13 cellular contexts compared by ENCODE assay signal in the genomic region with DNA sequence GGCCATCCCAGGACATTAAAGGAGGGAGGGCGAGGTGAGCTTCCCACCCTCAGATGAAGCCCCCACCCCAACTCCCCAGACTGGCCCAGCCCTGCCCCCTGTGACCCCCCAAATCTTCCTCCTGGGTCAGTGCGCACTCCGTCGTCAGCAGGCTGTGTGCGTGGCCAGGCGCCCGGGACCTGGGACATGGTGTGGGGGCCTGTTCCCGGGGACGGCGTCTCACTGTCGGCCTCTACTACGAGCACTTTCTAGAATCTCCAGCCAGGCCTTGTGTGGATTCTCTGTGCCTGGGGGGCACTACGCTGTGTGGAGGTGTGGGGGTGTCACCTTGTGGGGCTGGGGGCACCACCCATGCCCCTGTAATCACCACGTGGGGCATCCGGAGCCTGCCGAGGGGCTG. TPM values are rescaled to one million over a fixed set of nuclear protein-coding genes. Genes with fewer than 3 reads are reported as not detected.
DNase-seq lines count a peak whose midpoint lies in the region; ATAC-seq, FAIRE-seq and TF ChIP-seq lines count a peak whose summit lies in the region.
"Had no signal": no experiment of that assay in that cellular context is flagged by ENCODE, and none has a peak within 500 bp of the region (broad histone marks: within the 10 kb centered on the region; RNA-seq: fewer than 3 reads in every experiment).

No MANE protein-coding gene starts in this region.

- 93 to 96% (median 96%) methylated on average over 4 to 16 of the region's 16 CpGs for WGBS in heart left ventricle, 4 donors
- 96% methylated on average over 16 of the region's 16 CpGs for WGBS in right cardiac atrium
- WGBS in pancreas, 2 donors: 45 to 56% methylated on average over 16 of the region's 16 CpGs

- H3K9me3 ChIP-seq in heart left ventricle: no peaks in the 10 kb centered on the region
- no peaks in the 10 kb centered on the region for H3K9me3 ChIP-seq in right cardiac atrium (ENCODE audit: control insufficient read depth, low read length)
- H3K9me3 ChIP-seq in pancreas: no peaks in the 10 kb centered on the region
- H3K9me3 ChIP-seq in vagina: no peaks in the 10 kb centered on the region
- no peaks in the 10 kb centered on the region for H3K9me3 ChIP-seq in effector memory CD4-positive, alpha-beta T cell (ENCODE audit: control insufficient read depth, low read length)

- peak overlapping the region in 11 of 12 donors; percentile 65 to 86 (median 77) for H3K27ac ChIP-seq in heart left ventricle
- no peak overlapping the region for H3K27ac ChIP-seq in right cardiac atrium (ENCODE audit: low read length)
- peak overlapping the region; percentile 94 to 100 (median 98) for H3K27ac ChIP-seq in pancreas
- H3K27ac ChIP-seq in vagina: peak overlapping the region; percentile 90
- H3K27ac ChIP-seq in effector memory CD4-positive, alpha-beta T cell (ENCODE audit: insufficient read depth, low read length, poor library complexity, severe bottlenecking): no peak overlapping the region

- FAIRE-seq in pancreas (lab: Jason Lieb, UNC): no peak
- FAIRE-seq: A204.1 had no signal

- H3K36me3 ChIP-seq in heart left ventricle (peaks cover 0 to 26% (median 17%) of the 10 kb centered on the region in 9 donors), pancreas (peaks cover 0 to 18% (median 16%) of the 10 kb centered on the region in 3 donors), vagina (peaks cover 0 to 14% of the 10 kb centered on the region in 2 donors)
- peaks cover 20% of the 10 kb centered on the region for H3K36me3 ChIP-seq in effector memory CD4-positive, alpha-beta T cell (ENCODE audit: control insufficient read depth, insufficient read depth, low read length)

- no peak for TF ChIP-seq POLR2A in heart left ventricle (IDR thresholded peaks at IDR 0.05)
- no peak for TF ChIP-seq POLR2A in vagina (IDR thresholded peaks at IDR 0.05)

- H3K27me3 ChIP-seq in heart left ventricle (no peaks in the 10 kb centered on the region), right cardiac atrium (ENCODE audit: control insufficient read depth, insufficient read depth) (no peaks in the 10 kb centered on the region), pancreas (no peaks in the 10 kb centered on the region), vagina (no peaks in the 10 kb centered on the region)
- H3K27me3 ChIP-seq in effector memory CD4-positive, alpha-beta T cell (replicated peaks; ENCODE audit: control insufficient read depth, insufficient read depth, low read length, poor library complexity, severe bottlenecking): no peaks in the 10 kb centered on the region

- TF ChIP-seq CTCF in heart left ventricle (IDR thresholded peaks at IDR 0.05): no peak
- TF ChIP-seq CTCF in pancreas (IDR thresholded peaks at IDR 0.05): no peak
- no peak for TF ChIP-seq CTCF in vagina (IDR thresholded peaks at IDR 0.05)

- intact Hi-C loops in heart left ventricle (cut with DNase I): no loop called here
- intact Hi-C loops in left cardiac atrium (cut with DNase I): no loop called here
- intact Hi-C loops in right cardiac atrium (cut with DNase I): no loop called here
- intact Hi-C loops in pancreas (cut with DNase I): no loop called here
- intact Hi-C loops in vagina (cut with DNase I): no loop called here

- H3K4me1 ChIP-seq in heart left ventricle (peaks cover 0 to 41% (median 29%) of the 10 kb centered on the region in 12 donors), right cardiac atrium (ENCODE audit: control insufficient read depth, insufficient read depth, low read length) (no peaks in the 10 kb centered on the region), pancreas (peaks cover 59 to 65% (median 65%) of the 10 kb centered on the region in 3 donors), vagina (peaks cover 69% of the 10 kb centered on the region)
- peaks cover 6% of the 10 kb centered on the region for H3K4me1 ChIP-seq in effector memory CD4-positive, alpha-beta T cell (ENCODE audit: control insufficient read depth, insufficient read depth, low read length, poor library complexity, severe bottlenecking)

- no peak for ATAC-seq in heart left ventricle
- no peak for ATAC-seq in left cardiac atrium
- ATAC-seq in right cardiac atrium: no peak
- ATAC-seq in pancreas: no peak
- no peak for ATAC-seq in HG02938 (IDR thresholded peaks at IDR 0.05; ENCODE audit: unreplicated experiment)

- DNase-seq in heart left ventricle: peak in 1 of 5 donors; percentile 60
- DNase-seq in left cardiac atrium: no peak
- DNase-seq in right cardiac atrium: peak in 2 of 3 donors; percentile 31 to 35
- peak in 3 of 6 donors; percentile 41 to 82 (median 61) for DNase-seq in pancreas
- no peak for DNase-seq in vagina (ENCODE audit: extremely low spot score in 2 of 2)
- no peak for DNase-seq in NCI-H2107 (lab: John Stamatoyannopoulos, UW)
- DNase-seq in effector memory CD4-positive, alpha-beta T cell: no peak
- DNase-seq: activated CD4-positive, alpha-beta T cell treated with anti-CD3 and anti-CD28 coated beads for 4 hours; NCI-H1436; NCI-H446; stimulated activated CD8-positive, alpha-beta memory T cell treated with anti-CD3 and anti-CD28 coated beads, Interleukin-4, amount 100 ng/mL, for 48 hours had no signal

- H3K4me3 ChIP-seq in heart left ventricle: no peak overlapping the region
- H3K4me3 ChIP-seq in right cardiac atrium (ENCODE audit: low read length): no peak overlapping the region
- H3K4me3 ChIP-seq in pancreas: peak overlapping the region in 2 of 4 donors; percentile 3 to 29
- no peak overlapping the region for H3K4me3 ChIP-seq in vagina
- H3K4me3 ChIP-seq in effector memory CD4-positive, alpha-beta T cell (ENCODE audit: insufficient read depth, low read depth, low read length, poor library complexity, severe bottlenecking): no peak overlapping the region

RNA-seq across cellular contexts. Expression of gene PWWP2B, which starts 9.8 kb away (rescaled TPM):
- total RNA-seq in heart left ventricle (10 to 100 TPM; 10.5 to 23.5 (median 15.3) TPM), left cardiac atrium (10 to 100 TPM; 11.8 to 12.7 TPM), right cardiac atrium (10 to 100 TPM in 2 of 4 donors, 1 to 10 TPM in 2; 7.0 to 10.6 (median 9.6) TPM), pancreas (10 to 100 TPM; 17.8 to 44.1 (median 25.9) TPM), vagina (14.7 TPM)
- polyA plus RNA-seq in heart left ventricle (10 to 100 TPM; 13.8 to 19.7 TPM), right cardiac atrium (9.1 TPM), pancreas (10 to 100 TPM; 23.5 to 25.2 TPM)

Comparison
In these comparisons a context has a peak if more than half of its experiments do, and no peak if none do; other contexts are left out.
1. DNase-seq: peak in right cardiac atrium (2 of 3); none in left cardiac atrium (single experiment), vagina (0 of 2), NCI-H2107 (single experiment) and effector memory CD4-positive, alpha-beta T cell (0 of 3).
2. H3K27ac ChIP-seq: peak in heart left ventricle (11 of 12), pancreas (4 of 4) and vagina (single experiment); none in right cardiac atrium (single experiment) and effector memory CD4-positive, alpha-beta T cell (single experiment).